Comparison of ENCODE assay signal across 1 cellular context in the genomic region with DNA sequence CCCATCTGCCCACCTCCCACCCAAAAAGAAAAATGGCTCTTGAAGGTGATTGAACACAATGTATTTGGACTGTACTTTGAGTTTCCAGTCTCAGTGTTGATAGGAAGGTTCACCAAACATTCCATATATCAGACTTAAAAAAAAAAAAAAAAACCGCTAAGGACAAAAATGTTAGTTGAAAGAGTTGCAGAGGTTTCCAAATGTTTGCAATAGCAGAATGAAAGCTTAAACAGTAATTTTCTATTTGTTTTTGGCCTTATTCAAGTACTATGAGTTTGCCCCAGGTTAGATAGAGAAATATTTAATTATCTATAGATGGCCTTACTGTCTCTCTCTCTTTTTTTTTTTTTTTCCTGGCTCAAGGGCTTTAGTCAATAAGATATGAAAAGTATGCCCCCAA.
TF ChIP-seq lines count a peak whose summit lies in the region.

No MANE protein-coding gene starts in this region.

TF ChIP-seq in GM23338, 12 proteins besides CTCF, POLR2A, EP300 and RAD21:
- TF ChIP-seq, protein P1, sequence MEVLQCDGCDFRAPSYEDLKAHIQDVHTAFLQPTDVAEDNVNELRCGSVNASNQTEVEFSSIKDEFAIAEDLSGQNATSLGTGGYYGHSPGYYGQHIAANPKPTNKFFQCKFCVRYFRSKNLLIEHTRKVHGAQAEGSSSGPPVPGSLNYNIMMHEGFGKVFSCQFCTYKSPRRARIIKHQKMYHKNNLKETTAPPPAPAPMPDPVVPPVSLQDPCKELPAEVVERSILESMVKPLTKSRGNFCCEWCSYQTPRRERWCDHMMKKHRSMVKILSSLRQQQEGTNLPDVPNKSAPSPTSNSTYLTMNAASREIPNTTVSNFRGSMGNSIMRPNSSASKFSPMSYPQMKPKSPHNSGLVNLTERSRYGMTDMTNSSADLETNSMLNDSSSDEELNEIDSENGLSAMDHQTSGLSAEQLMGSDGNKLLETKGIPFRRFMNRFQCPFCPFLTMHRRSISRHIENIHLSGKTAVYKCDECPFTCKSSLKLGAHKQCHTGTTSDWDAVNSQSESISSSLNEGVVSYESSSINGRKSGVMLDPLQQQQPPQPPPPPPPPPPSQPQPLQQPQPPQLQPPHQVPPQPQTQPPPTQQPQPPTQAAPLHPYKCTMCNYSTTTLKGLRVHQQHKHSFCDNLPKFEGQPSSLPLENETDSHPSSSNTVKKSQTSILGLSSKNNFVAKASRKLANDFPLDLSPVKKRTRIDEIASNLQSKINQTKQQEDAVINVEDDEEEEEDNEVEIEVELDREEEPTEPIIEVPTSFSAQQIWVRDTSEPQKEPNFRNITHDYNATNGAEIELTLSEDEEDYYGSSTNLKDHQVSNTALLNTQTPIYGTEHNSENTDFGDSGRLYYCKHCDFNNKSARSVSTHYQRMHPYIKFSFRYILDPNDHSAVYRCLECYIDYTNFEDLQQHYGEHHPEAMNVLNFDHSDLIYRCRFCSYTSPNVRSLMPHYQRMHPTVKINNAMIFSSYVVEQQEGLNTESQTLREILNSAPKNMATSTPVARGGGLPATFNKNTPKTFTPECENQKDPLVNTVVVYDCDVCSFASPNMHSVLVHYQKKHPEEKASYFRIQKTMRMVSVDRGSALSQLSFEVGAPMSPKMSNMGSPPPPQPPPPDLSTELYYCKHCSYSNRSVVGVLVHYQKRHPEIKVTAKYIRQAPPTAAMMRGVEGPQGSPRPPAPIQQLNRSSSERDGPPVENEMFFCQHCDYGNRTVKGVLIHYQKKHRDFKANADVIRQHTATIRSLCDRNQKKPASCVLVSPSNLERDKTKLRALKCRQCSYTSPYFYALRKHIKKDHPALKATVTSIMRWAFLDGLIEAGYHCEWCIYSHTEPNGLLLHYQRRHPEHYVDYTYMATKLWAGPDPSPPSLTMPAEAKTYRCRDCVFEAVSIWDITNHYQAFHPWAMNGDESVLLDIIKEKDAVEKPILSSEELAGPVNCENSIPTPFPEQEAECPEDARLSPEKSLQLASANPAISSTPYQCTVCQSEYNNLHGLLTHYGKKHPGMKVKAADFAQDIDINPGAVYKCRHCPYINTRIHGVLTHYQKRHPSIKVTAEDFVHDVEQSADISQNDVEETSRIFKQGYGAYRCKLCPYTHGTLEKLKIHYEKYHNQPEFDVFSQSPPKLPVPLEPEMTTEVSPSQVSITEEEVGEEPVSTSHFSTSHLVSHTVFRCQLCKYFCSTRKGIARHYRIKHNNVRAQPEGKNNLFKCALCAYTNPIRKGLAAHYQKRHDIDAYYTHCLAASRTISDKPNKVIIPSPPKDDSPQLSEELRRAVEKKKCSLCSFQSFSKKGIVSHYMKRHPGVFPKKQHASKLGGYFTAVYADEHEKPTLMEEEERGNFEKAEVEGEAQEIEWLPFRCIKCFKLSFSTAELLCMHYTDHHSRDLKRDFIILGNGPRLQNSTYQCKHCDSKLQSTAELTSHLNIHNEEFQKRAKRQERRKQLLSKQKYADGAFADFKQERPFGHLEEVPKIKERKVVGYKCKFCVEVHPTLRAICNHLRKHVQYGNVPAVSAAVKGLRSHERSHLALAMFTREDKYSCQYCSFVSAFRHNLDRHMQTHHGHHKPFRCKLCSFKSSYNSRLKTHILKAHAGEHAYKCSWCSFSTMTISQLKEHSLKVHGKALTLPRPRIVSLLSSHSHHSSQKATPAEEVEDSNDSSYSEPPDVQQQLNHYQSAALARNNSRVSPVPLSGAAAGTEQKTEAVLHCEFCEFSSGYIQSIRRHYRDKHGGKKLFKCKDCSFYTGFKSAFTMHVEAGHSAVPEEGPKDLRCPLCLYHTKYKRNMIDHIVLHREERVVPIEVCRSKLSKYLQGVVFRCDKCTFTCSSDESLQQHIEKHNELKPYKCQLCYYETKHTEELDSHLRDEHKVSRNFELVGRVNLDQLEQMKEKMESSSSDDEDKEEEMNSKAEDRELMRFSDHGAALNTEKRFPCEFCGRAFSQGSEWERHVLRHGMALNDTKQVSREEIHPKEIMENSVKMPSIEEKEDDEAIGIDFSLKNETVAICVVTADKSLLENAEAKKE (CRISPR knock-in tag; IDR thresholded peaks at IDR 0.05) = no peak
- TF ChIP-seq EZH2phosphoT487 (IDR thresholded peaks at IDR 0.05; ENCODE audit: unreplicated experiment) (no peak), STAT1 (IDR thresholded peaks at IDR 0.05; ENCODE audit: unreplicated experiment) (no peak), ZNF331 (CRISPR knock-in tag; IDR thresholded peaks at IDR 0.05; ENCODE audit: low read depth) (no peak), JUNB (IDR thresholded peaks at IDR 0.05; ENCODE audit: unreplicated experiment) (no peak), POLR2AphosphoS5 (IDR thresholded peaks at IDR 0.05; ENCODE audit: low read depth) (no peak), CREB1 (CRISPR knock-in tag; IDR thresholded peaks at IDR 0.05; ENCODE audit: low read depth) (no peak), EZH2 (IDR thresholded peaks at IDR 0.05; ENCODE audit: low read depth, unreplicated experiment) (no peak), NANOG (IDR thresholded peaks at IDR 0.05; ENCODE audit: borderline replicate concordance) (no peak)
- TF ChIP-seq, protein P2, sequence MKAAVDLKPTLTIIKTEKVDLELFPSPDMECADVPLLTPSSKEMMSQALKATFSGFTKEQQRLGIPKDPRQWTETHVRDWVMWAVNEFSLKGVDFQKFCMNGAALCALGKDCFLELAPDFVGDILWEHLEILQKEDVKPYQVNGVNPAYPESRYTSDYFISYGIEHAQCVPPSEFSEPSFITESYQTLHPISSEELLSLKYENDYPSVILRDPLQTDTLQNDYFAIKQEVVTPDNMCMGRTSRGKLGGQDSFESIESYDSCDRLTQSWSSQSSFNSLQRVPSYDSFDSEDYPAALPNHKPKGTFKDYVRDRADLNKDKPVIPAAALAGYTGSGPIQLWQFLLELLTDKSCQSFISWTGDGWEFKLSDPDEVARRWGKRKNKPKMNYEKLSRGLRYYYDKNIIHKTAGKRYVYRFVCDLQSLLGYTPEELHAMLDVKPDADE (IDR thresholded peaks at IDR 0.05) = no peak
- TF ChIP-seq, protein P3, sequence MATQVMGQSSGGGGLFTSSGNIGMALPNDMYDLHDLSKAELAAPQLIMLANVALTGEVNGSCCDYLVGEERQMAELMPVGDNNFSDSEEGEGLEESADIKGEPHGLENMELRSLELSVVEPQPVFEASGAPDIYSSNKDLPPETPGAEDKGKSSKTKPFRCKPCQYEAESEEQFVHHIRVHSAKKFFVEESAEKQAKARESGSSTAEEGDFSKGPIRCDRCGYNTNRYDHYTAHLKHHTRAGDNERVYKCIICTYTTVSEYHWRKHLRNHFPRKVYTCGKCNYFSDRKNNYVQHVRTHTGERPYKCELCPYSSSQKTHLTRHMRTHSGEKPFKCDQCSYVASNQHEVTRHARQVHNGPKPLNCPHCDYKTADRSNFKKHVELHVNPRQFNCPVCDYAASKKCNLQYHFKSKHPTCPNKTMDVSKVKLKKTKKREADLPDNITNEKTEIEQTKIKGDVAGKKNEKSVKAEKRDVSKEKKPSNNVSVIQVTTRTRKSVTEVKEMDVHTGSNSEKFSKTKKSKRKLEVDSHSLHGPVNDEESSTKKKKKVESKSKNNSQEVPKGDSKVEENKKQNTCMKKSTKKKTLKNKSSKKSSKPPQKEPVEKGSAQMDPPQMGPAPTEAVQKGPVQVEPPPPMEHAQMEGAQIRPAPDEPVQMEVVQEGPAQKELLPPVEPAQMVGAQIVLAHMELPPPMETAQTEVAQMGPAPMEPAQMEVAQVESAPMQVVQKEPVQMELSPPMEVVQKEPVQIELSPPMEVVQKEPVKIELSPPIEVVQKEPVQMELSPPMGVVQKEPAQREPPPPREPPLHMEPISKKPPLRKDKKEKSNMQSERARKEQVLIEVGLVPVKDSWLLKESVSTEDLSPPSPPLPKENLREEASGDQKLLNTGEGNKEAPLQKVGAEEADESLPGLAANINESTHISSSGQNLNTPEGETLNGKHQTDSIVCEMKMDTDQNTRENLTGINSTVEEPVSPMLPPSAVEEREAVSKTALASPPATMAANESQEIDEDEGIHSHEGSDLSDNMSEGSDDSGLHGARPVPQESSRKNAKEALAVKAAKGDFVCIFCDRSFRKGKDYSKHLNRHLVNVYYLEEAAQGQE (IDR thresholded peaks at IDR 0.05; ENCODE audit: unreplicated experiment) = no peak
